In the genomic region with DNA sequence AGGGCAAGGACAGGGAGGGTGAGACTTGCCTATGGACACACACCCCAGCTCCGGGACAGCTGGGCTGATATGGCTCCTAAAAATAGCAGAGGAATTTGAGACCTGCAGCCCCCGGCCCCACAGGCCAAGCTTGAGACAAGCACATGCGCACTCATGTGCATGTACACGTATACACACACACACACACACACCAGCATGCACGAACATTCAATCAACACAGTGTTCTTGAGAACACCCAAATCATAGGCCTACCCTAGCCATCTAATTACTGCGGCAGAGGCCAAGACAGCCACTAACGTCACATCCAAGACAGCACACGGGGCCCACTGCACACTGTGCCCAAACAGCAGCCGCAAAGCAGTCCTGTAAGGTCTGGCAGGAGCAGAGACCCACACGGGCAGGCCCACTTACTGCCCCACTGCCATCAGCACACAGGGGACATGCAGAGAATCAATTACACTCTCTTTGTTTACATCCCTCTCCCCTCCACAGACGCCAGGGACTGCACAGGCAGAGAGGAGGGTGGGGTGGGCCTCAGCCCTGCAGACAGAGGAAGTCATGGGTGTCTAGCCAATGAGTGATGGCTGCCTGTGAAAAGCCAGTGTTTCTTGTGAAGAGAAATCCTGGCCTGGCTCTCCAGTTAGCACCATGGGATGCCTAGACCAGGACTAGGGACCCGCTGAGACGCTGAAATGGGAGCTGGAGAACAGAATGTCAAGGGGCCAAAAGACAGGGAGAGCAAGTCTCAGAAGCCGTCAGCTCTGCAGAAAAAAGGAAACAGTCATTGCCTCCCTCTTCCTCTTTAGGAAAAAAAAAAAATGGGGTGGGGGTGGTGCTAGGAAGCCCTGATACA, we compare ENCODE assay signal across 9 cellular contexts. TPM values are rescaled to one million over a fixed set of nuclear protein-coding genes. Genes with fewer than 3 reads are reported as not detected.
A peak's percentile ranks its signal among the peaks of the same experiment; 100 is the strongest.
DNase-seq lines count a peak whose midpoint lies in the region; ATAC-seq and TF ChIP-seq lines count a peak whose summit lies in the region.
"Had no signal": no experiment of that assay in that cellular context is flagged by ENCODE, and none has a peak within 500 bp of the region (broad histone marks: within the 10 kb centered on the region; RNA-seq: fewer than 3 reads in every experiment).

No MANE protein-coding gene starts in this region.

- H3K4me1 ChIP-seq in HCT116 (ENCODE audit: control insufficient read depth in 1 of 2, insufficient read depth in 2 of 2, low read length in 2 of 2), result peaks cover 64 to 89% of the 10 kb centered on the region in 2 experiments
- H3K4me1 ChIP-seq in uterus, result peaks cover 0 to 17% of the 10 kb centered on the region in 2 donors

- H4K20me1 ChIP-seq in HCT116 (ENCODE audit: insufficient read depth), result peaks cover 3% of the 10 kb centered on the region; the same call in 1 of the 2 replicates

- no peaks in the 10 kb centered on the region for H3K9me3 Mint-ChIP-seq in T-helper 1 cell treated with Interleukin-12 subunit alpha and Interleukin-12 subunit beta and Interleukin-4 antibody, amounts not matched to agents 30 μg/mL and 1 μg/mL, for 36 hours

- H3K4me1 Mint-ChIP-seq in T-helper 1 cell treated with Interleukin-12 subunit alpha and Interleukin-12 subunit beta and Interleukin-4 antibody, amounts not matched to agents 30 μg/mL and 1 μg/mL, for 36 hours (ENCODE audit: low read depth), result peaks cover 65% of the 10 kb centered on the region

- no peaks in the 10 kb centered on the region for H3K36me3 ChIP-seq in HCT116 (ENCODE audit: control insufficient read depth in 1 of 2, insufficient read depth in 2 of 2, low read length in 2 of 2)
- no peaks in the 10 kb centered on the region for H3K36me3 ChIP-seq in uterus

- DNase-seq in AG04449 (ENCODE audit: low read depth, low spot score) (no peak), HCT116 (ENCODE audit: low read depth, low spot score) (no peak), choroid plexus epithelial cell (ENCODE audit: low read depth) (peak; percentile 52), myocyte (ENCODE audit: low read depth) (peak; percentile 79), uterus (no peak), kidney glomerular epithelial cell (lab: John Stamatoyannopoulos, UW) (no peak)

- intact Hi-C loops in HCT116 (cut with micrococcal nuclease), result loop anchor here (10.0 kb wide), 2 partner anchors 234 to 454 kb away; partner anchors contain the start of gene ANKRD13B
- intact Hi-C loops in uterus (cut with DNase I; ENCODE audit: low total_unique reads), result loop anchor here (10.0 kb wide), 1 partner anchor 154 kb away; the partner anchor contains the start of gene NUFIP2

- CTCF ChIA-PET in AG04449 (lab: Yijun Ruan, JAX) (interaction anchor here (0.6 to 25.0 kb wide), 9 partner anchors 8 to 413 kb away, joined by 3 to 454 read pairs (median 55); partner anchors contain the start of gene MYO18A), HCT116 (lab: Charles Lee) (interaction anchor here (1.0 to 3.7 kb wide), 5 partner anchors 8 to 476 kb away, joined by 3 to 23 read pairs (median 4); no protein-coding TSS in a partner anchor)

- peaks cover 11% of the 10 kb centered on the region; the same call in 1 of the 2 replicates for H3K79me2 ChIP-seq in HCT116 (ENCODE audit: insufficient read depth, low read length)

- BruUV-seq in HCT116 (replicated peaks; lab: Mats Ljungman, UMichigan), result no TSS peak

- H3K27ac ChIP-seq in HCT116 (ENCODE audit: low read depth, low read length) (no peak overlapping the region), uterus (peak overlapping the region; percentile 73)
- H3K27ac ChIP-seq: epithelial cell of prostate had no signal

- no peak for TF ChIP-seq RAD21 in HCT116 (IDR thresholded peaks at IDR 0.05; ENCODE audit: low read depth)

- ATAC-seq in HCT116 (no peak), HG03342 (IDR thresholded peaks at IDR 0.05; ENCODE audit: unreplicated experiment) (no peak)

- H3K4me3 ChIP-seq in AG04449 (ENCODE audit: low read depth, low read length) (peak overlapping the region; percentile 49), HCT116 (replicated peaks in 1 of 2; ENCODE audit: low read depth in 1 of 2, low read length in 2 of 2) (no peak overlapping the region), choroid plexus epithelial cell (ENCODE audit: low read depth, low read length) (peak overlapping the region; percentile 36), uterus (peak overlapping the region; percentile 20 to 29)

- peaks cover 15% of the 10 kb centered on the region for H3K36me3 Mint-ChIP-seq in T-helper 1 cell treated with Interleukin-12 subunit alpha and Interleukin-12 subunit beta and Interleukin-4 antibody, amounts not matched to agents 30 μg/mL and 1 μg/mL, for 36 hours (ENCODE audit: low read depth)

- RAD21 ChIA-PET in HCT116 (lab: Charles Lee; ENCODE audit: low non-redundant PET in 1 of 2, low total read pairs in 2 of 2, uncharacterized antibody in 2 of 2, unreplicated experiment in 2 of 2), result interaction anchor here (0.9 to 1.3 kb wide), 2 partner anchors 24 to 25 kb away, joined by 4 to 5 read pairs; no protein-coding TSS in a partner anchor

- H3K27ac Mint-ChIP-seq in T-helper 1 cell treated with Interleukin-12 subunit alpha and Interleukin-12 subunit beta and Interleukin-4 antibody, amounts not matched to agents 30 μg/mL and 1 μg/mL, for 36 hours, result peak overlapping the region; percentile 98

- H3K9me3 ChIP-seq in HCT116 (ENCODE audit: control insufficient read depth in 1 of 2, insufficient read depth in 1 of 2, low read depth in 1 of 2, low read length in 2 of 2), result no peaks in the 10 kb centered on the region
- no peaks in the 10 kb centered on the region for H3K9me3 ChIP-seq in uterus

- H3K4me3 Mint-ChIP-seq in T-helper 1 cell treated with Interleukin-12 subunit alpha and Interleukin-12 subunit beta and Interleukin-4 antibody, amounts not matched to agents 30 μg/mL and 1 μg/mL, for 36 hours, result peak overlapping the region; percentile 90

- no peak overlapping the region for H2AFZ ChIP-seq in HCT116 (ENCODE audit: low read depth, low read length, poor library complexity, severe bottlenecking)

- no peaks in the 10 kb centered on the region for H3K27me3 Mint-ChIP-seq in T-helper 1 cell treated with Interleukin-12 subunit alpha and Interleukin-12 subunit beta and Interleukin-4 antibody, amounts not matched to agents 30 μg/mL and 1 μg/mL, for 36 hours (ENCODE audit: low read depth)

- peak overlapping the region; percentile 8; the same call in 1 of the 2 replicates for H3K9ac ChIP-seq in HCT116 (ENCODE audit: low read length)

- H3K4me2 ChIP-seq in HCT116 (ENCODE audit: low read length), result peak overlapping the region; percentile 71

- H3K27me3 ChIP-seq in HCT116 (ENCODE audit: insufficient read depth, low read length) (no peaks in the 10 kb centered on the region), uterus (no peaks in the 10 kb centered on the region)

- no peak for TF ChIP-seq POLR2A in HCT116 (IDR thresholded peaks at IDR 0.05; ENCODE audit: borderline replicate concordance, extremely low read depth, insufficient read depth, insufficient read length)
- TF ChIP-seq POLR2A in uterus (IDR thresholded peaks at IDR 0.05), result no peak

- H3K9me2 ChIP-seq in HCT116 (ENCODE audit: insufficient read depth), result no peaks in the 10 kb centered on the region

- no peak for TF ChIP-seq CTCF in AG04449 (IDR thresholded peaks at IDR 0.05; ENCODE audit: insufficient read depth, low read length, missing control alignments)
- no peak for TF ChIP-seq CTCF in HCT116 (IDR thresholded peaks at IDR 0.05 in 2 of 3, conservative IDR thresholded peaks at IDR 0.05 in 1 of 3; ENCODE audit: borderline replicate concordance in 1 of 3, insufficient read depth in 1 of 3, low read depth in 2 of 3, low read length in 2 of 3)
- TF ChIP-seq CTCF in choroid plexus epithelial cell (conservative IDR thresholded peaks at IDR 0.05; ENCODE audit: low read depth, low read length), result no peak
- no peak for TF ChIP-seq CTCF in uterus (IDR thresholded peaks at IDR 0.05)

- POLR2A ChIA-PET in AG04449 (lab: Yijun Ruan, JAX) (interaction anchor here (0.6 to 1.6 kb wide), 7 partner anchors 8 to 193 kb away, joined by 3 to 8 read pairs (median 3); partner anchors contain the start of gene NUFIP2), HCT116 (lab: Charles Lee) (interaction anchor here (0.8 to 0.9 kb wide), 2 partner anchors 8 to 9 kb away, joined by 3 to 5 read pairs; no protein-coding TSS in a partner anchor)

TF ChIP-seq in HCT116, 20 proteins besides CTCF, POLR2A, EP300 and RAD21 (continues in another document):
- TF ChIP-seq SP1 (IDR thresholded peaks at IDR 0.05; ENCODE audit: low read depth) (no peak), FOSL1 (IDR thresholded peaks at IDR 0.05; ENCODE audit: low read depth) (no peak), EZH2phosphoT487 (IDR thresholded peaks at IDR 0.05; ENCODE audit: borderline replicate concordance) (no peak), ELF1 (IDR thresholded peaks at IDR 0.05; ENCODE audit: borderline replicate concordance, low read depth) (no peak), CBX3 (IDR thresholded peaks at IDR 0.05; ENCODE audit: low read depth) (no peak), ZNF274 (IDR thresholded peaks at IDR 0.05; ENCODE audit: low read depth, low read length) (no peak), EGR1 (IDR thresholded peaks at IDR 0.05; ENCODE audit: low read depth) (no peak), YY1 (IDR thresholded peaks at IDR 0.05; ENCODE audit: extremely low read depth, insufficient replicate concordance, low read depth, low read length) (no peak), ZBTB33 (IDR thresholded peaks at IDR 0.05; ENCODE audit: extremely low read depth, insufficient replicate concordance, low read length) (no peak), ZFX (IDR thresholded peaks at IDR 0.05) (no peak)
- TF ChIP-seq, protein P1, sequence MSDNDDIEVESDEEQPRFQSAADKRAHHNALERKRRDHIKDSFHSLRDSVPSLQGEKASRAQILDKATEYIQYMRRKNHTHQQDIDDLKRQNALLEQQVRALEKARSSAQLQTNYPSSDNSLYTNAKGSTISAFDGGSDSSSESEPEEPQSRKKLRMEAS (IDR thresholded peaks at IDR 0.05), result no peak

RNA-seq across cellular contexts. Expression of gene MYO18A, which starts 39.3 kb away (rescaled TPM):
- total RNA-seq in HCT116 (2021; ENCODE audit: unreplicated experiment) (37.2 TPM), myocyte (167 and 209 TPM in 2 replicates), uterus (100 to 1,000 TPM in 1 of 4 donors, 10 to 100 TPM in 3; 33.2 to 104 (median 59.3) TPM)
- 33.8 and 36.0 TPM in 2 replicates for polyA plus RNA-seq in HCT116 (2012)
- polyA plus RNA-seq in myocyte (2012), result 78.9 TPM

Comparison
In these comparisons a context has a peak if more than half of its experiments do, and no peak if none do; other contexts are left out.
1. DNase-seq: peak in choroid plexus epithelial cell (single experiment) and myocyte (single experiment); none in AG04449 (single experiment), HCT116 (single experiment), uterus (0 of 2) and kidney glomerular epithelial cell (single experiment).
2. H3K4me3 ChIP-seq: peak in AG04449 (single experiment), choroid plexus epithelial cell (single experiment) and uterus (2 of 2); none in HCT116 (0 of 2).